In genomic region chr3:59970796-59971195, GRCh38 we compare ENCODE assay signal across 26 cellular contexts.
"Had no signal": no experiment of that assay in that cellular context is flagged by ENCODE, and none has a peak within 500 bp of the region (broad histone marks: within the 10 kb centered on the region; RNA-seq: fewer than 3 reads in every experiment).

No MANE protein-coding gene starts in this region.

- H3K27me3 ChIP-seq: neutrophil, pancreas, right atrium auricular region, right lobe of liver, sigmoid colon, stomach, thyroid gland, tibial nerve, upper lobe of left lung, vagina had no signal

- H3K27ac ChIP-seq: neutrophil, pancreas, prostate gland, right atrium auricular region, right lobe of liver, sigmoid colon, stomach, thoracic aorta, thyroid gland, tibial nerve, upper lobe of left lung, vagina had no signal

- H3K36me3 Mint-ChIP-seq: stimulated activated effector memory CD8-positive, alpha-beta T cell treated with anti-CD3 and anti-CD28 coated beads, Interleukin-12 subunit alpha, Interleukin-12 subunit beta, amount 100 ng/mL, for 72 hours; stimulated activated naive B cell treated with anti-CD40 and anti-IgM and Interleukin-4, amounts not matched to agents 10 μg/mL and 1 μg/mL and 100 μg/mL, for 72 hours had no signal

- H3K4me1 Mint-ChIP-seq: nephron; neural crest cell; stimulated activated effector memory CD8-positive, alpha-beta T cell treated with anti-CD3 and anti-CD28 coated beads, Interleukin-12 subunit alpha, Interleukin-12 subunit beta, amount 100 ng/mL, for 72 hours; stimulated activated naive B cell treated with anti-CD40 and anti-IgM and Interleukin-4, amounts not matched to agents 10 μg/mL and 1 μg/mL and 100 μg/mL, for 72 hours had no signal

- ATAC-seq: natural killer cell; pancreas; right lobe of liver; stimulated activated effector memory CD8-positive, alpha-beta T cell treated with anti-CD3 and anti-CD28 coated beads, Interleukin-12 subunit alpha, Interleukin-12 subunit beta, amount 100 ng/mL, for 72 hours; stimulated activated naive B cell treated with anti-CD40 and anti-IgM and Interleukin-4, amounts not matched to agents 10 μg/mL and 1 μg/mL and 100 μg/mL, for 72 hours had no signal

- H3K9me3 Mint-ChIP-seq: nephron had no signal

- H3K27me3 Mint-ChIP-seq: stimulated activated naive B cell treated with anti-CD40 and anti-IgM and Interleukin-4, amounts not matched to agents 10 μg/mL and 1 μg/mL and 100 μg/mL, for 72 hours; stimulated activated naive CD8-positive, alpha-beta T cell treated with anti-CD3 and anti-CD28 coated beads, Interleukin-15, Interleukin-2, amounts not matched to agents 100 ng/mL and 50 ng/mL, for 24 hours had no signal

- H3K9me3 ChIP-seq: neutrophil, pancreas, prostate gland, right atrium auricular region, right lobe of liver, sigmoid colon, stomach, thoracic aorta, thyroid gland, tibial nerve, upper lobe of left lung, vagina had no signal

- DNase-seq: natural killer cell; nucleus accumbens; pancreas; right lobe of liver; sigmoid colon; small intestine; stimulated activated CD4-positive, alpha-beta T cell treated with anti-CD3 and anti-CD28 coated beads, Interleukin-15, amount 100 ng/mL, for 24 hours; stimulated activated CD4-positive, alpha-beta T cell treated with anti-CD3 and anti-CD28 coated beads, Interleukin-2, amount 100 ng/mL, for 24 hours; stimulated activated CD4-positive, alpha-beta T cell treated with anti-CD3 and anti-CD28 coated beads, Interleukin-2, amount 100 ng/mL, for 48 hours; stimulated activated CD4-positive, alpha-beta T cell treated with anti-CD3 and anti-CD28 coated beads, Interleukin-4, amount 100 ng/mL, for 24 hours; stimulated activated naive B cell treated with anti-CD40 and anti-IgM and Interleukin-4, amounts not matched to agents 10 μg/mL and 1 μg/mL and 100 μg/mL, for 72 hours; stimulated activated naive CD4-positive, alpha-beta T cell treated with Interleukin-2 at 50 U/mL for 16 hours; stomach; thyroid gland; trophoblast cell; upper lobe of left lung had no signal

- H3K36me3 ChIP-seq: neutrophil, pancreas, prostate gland, right atrium auricular region, right lobe of liver, sigmoid colon, stomach, thoracic aorta, thyroid gland, tibial nerve, upper lobe of left lung, vagina had no signal

- H3K4me3 Mint-ChIP-seq: natural killer cell; nephron; neural crest cell; stimulated activated effector memory CD8-positive, alpha-beta T cell treated with anti-CD3 and anti-CD28 coated beads, Interleukin-12 subunit alpha, Interleukin-12 subunit beta, amount 100 ng/mL, for 72 hours; stimulated activated naive B cell treated with anti-CD40 and anti-IgM and Interleukin-4, amounts not matched to agents 10 μg/mL and 1 μg/mL and 100 μg/mL, for 72 hours; stimulated activated naive CD8-positive, alpha-beta T cell treated with anti-CD3 and anti-CD28 coated beads, Interleukin-15, Interleukin-2, amounts not matched to agents 100 ng/mL and 50 ng/mL, for 24 hours had no signal

- H3K4me3 ChIP-seq: pancreas, prostate gland, right atrium auricular region, right lobe of liver, sigmoid colon, stomach, thoracic aorta, thyroid gland, tibial nerve, upper lobe of left lung, vagina had no signal

- H3K4me1 ChIP-seq: pancreas, prostate gland, right atrium auricular region, right lobe of liver, sigmoid colon, stomach, thyroid gland, upper lobe of left lung, vagina had no signal

- H3K27ac Mint-ChIP-seq: natural killer cell; nephron; stimulated activated effector memory CD8-positive, alpha-beta T cell treated with anti-CD3 and anti-CD28 coated beads, Interleukin-12 subunit alpha, Interleukin-12 subunit beta, amount 100 ng/mL, for 72 hours; stimulated activated naive B cell treated with anti-CD40 and anti-IgM and Interleukin-4, amounts not matched to agents 10 μg/mL and 1 μg/mL and 100 μg/mL, for 72 hours; stimulated activated naive CD8-positive, alpha-beta T cell treated with anti-CD3 and anti-CD28 coated beads, Interleukin-15, Interleukin-2, amounts not matched to agents 100 ng/mL and 50 ng/mL, for 24 hours had no signal
